In genomic region chr7:115638853-115639252, GRCh38 we compare ENCODE assay signal across 39 cellular contexts.
"Had no signal": no experiment of that assay in that cellular context is flagged by ENCODE, and none has a peak within 500 bp of the region (broad histone marks: within the 10 kb centered on the region; RNA-seq: fewer than 3 reads in every experiment).

No MANE protein-coding gene starts in this region.

- H3K27me3 ChIP-seq: adrenal gland, ascending aorta, body of pancreas, brain microvascular endothelial cell, breast epithelium, cardiac muscle cell had no signal

- DNase-seq: activated effector memory CD4-positive, alpha-beta T cell treated with anti-CD3 and anti-CD28 coated beads, Interleukin-2, amount 50 U/mL, for 16 hours; activated effector memory CD4-positive, alpha-beta T cell treated with Interleukin-2 at 50 U/mL for 16 hours; activated gamma-delta T cell; activated gamma-delta T cell treated with Interleukin-2 at 50 U/mL for 16 hours; activated naive CD4-positive, alpha-beta T cell; activated naive CD4-positive, alpha-beta T cell treated with anti-CD3 and anti-CD28 coated beads for 36 hours; activated naive CD4-positive, alpha-beta T cell treated with anti-CD3 and anti-CD28 coated beads, Interleukin-2, amount 10 ng/mL, durations not matched to agents 7 days and 5 days; activated naive CD4-positive, alpha-beta T cell treated with anti-CD3 and anti-CD28 coated beads, Interleukin-2, amount 50 U/mL, for 16 hours; activated naive CD4-positive, alpha-beta T cell treated with Interleukin-2 at 50 U/mL for 16 hours; activated naive CD8-positive, alpha-beta T cell treated with anti-CD3 and anti-CD28 coated beads for 36 hours; activated naive CD8-positive, alpha-beta T cell treated with anti-CD3 and anti-CD28 coated beads, Interleukin-2, amount 10 ng/mL, durations not matched to agents 7 days and 5 days; activated naive CD8-positive, alpha-beta T cell treated with anti-CD3 and anti-CD28 coated beads, Interleukin-2, amount 50 U/mL, for 24 hours; activated T-cell treated with anti-CD3 and anti-CD28 coated beads, Interleukin-2, amount 50 U/mL, for 24 hours; activated T-cell treated with anti-CD3 and anti-CD28 coated beads, Interleukin-2, amount 50 U/mL, for 4 hours; activated T-cell treated with anti-CD3 and anti-CD28 coated beads, Interleukin-2, amount 50 U/mL, for 48 hours; activated T-cell treated with anti-CD3 and anti-CD28 coated beads, Interleukin-2, amount 50 U/mL, for 72 hours; adrenal gland; amniotic stem cell; amygdala; anterior cingulate cortex; aorta; body of pancreas; brain microvascular endothelial cell; caudate nucleus; central memory CD4-positive, alpha-beta T cell; cerebellar nuclear complex had no signal

- H3K9me3 ChIP-seq: adrenal gland, ascending aorta, body of pancreas had no signal

- H3K27ac Mint-ChIP-seq: activated naive CD4-positive, alpha-beta T cell treated with anti-CD3 and anti-CD28 coated beads for 36 hours; activated naive CD4-positive, alpha-beta T cell treated with anti-CD3 and anti-CD28 coated beads, Interleukin-2, amount 10 ng/mL, durations not matched to agents 7 days and 5 days; activated naive CD4-positive, alpha-beta T cell treated with anti-CD3 and anti-CD28 coated beads, Interleukin-2, amount 50 U/mL, for 24 hours; activated naive CD4-positive, alpha-beta T cell treated with anti-CD3 and anti-CD28 coated beads, Interleukin-2, amount 50 U/mL, for 72 hours; activated naive CD8-positive, alpha-beta T cell; activated naive CD8-positive, alpha-beta T cell treated with anti-CD3 and anti-CD28 coated beads for 36 hours; activated naive CD8-positive, alpha-beta T cell treated with anti-CD3 and anti-CD28 coated beads, Interleukin-2, amount 10 ng/mL, durations not matched to agents 7 days and 5 days; activated naive CD8-positive, alpha-beta T cell treated with anti-CD3 and anti-CD28 coated beads, Interleukin-2, amount 50 U/mL, for 24 hours; activated T-cell treated with anti-CD3 and anti-CD28 coated beads, Interleukin-2, amount 50 U/mL, for 24 hours; activated T-cell treated with anti-CD3 and anti-CD28 coated beads, Interleukin-2, amount 50 U/mL, for 72 hours; activated T-helper 1 cell treated with anti-CD3 and anti-CD28 coated beads, Interleukin-12 subunit alpha, Interleukin-12 subunit beta, Interleukin-2, Interleukin-4 antibody, amounts not matched to agents 30 ng/mL and 10 ng/mL and 1 ng/mL, durations not matched to agents 14 hours and 24 hours and 36 hours; activated T-helper 17 cell treated with anti-CD3 and anti-CD28 coated beads, Interleukin-2, amount 50 U/mL, for 72 hours; activated T-helper 2 cell treated with anti-CD3 and anti-CD28 coated beads, Interferon-gamma antibody, Interleukin-2, Interleukin-4, amounts not matched to agents 10 μg/mL and 5 μg/mL and 100 μg/mL, durations not matched to agents 14 hours and 24 hours and 36 hours; brain had no signal

- H3K4me1 Mint-ChIP-seq: activated naive CD4-positive, alpha-beta T cell treated with anti-CD3 and anti-CD28 coated beads, Interleukin-2, amount 10 ng/mL, durations not matched to agents 7 days and 5 days; activated naive CD4-positive, alpha-beta T cell treated with anti-CD3 and anti-CD28 coated beads, Interleukin-2, amount 50 U/mL, for 24 hours; activated naive CD8-positive, alpha-beta T cell treated with anti-CD3 and anti-CD28 coated beads for 36 hours; activated naive CD8-positive, alpha-beta T cell treated with anti-CD3 and anti-CD28 coated beads, Interleukin-2, amount 10 ng/mL, durations not matched to agents 7 days and 5 days; activated naive CD8-positive, alpha-beta T cell treated with anti-CD3 and anti-CD28 coated beads, Interleukin-2, amount 50 U/mL, for 24 hours; activated T-helper 17 cell treated with anti-CD3 and anti-CD28 coated beads, Interleukin-2, amount 50 U/mL, for 72 hours; brain; central memory CD8-positive, alpha-beta T cell had no signal

- FAIRE-seq: astrocyte, bronchial epithelial cell had no signal

- H3K36me3 Mint-ChIP-seq: activated naive CD4-positive, alpha-beta T cell treated with anti-CD3 and anti-CD28 coated beads, Interleukin-2, amount 10 ng/mL, durations not matched to agents 7 days and 5 days; activated naive CD4-positive, alpha-beta T cell treated with anti-CD3 and anti-CD28 coated beads, Interleukin-2, amount 50 U/mL, for 72 hours; activated naive CD8-positive, alpha-beta T cell; activated naive CD8-positive, alpha-beta T cell treated with anti-CD3 and anti-CD28 coated beads for 36 hours; activated naive CD8-positive, alpha-beta T cell treated with anti-CD3 and anti-CD28 coated beads, Interleukin-2, amount 10 ng/mL, durations not matched to agents 7 days and 5 days; brain had no signal

- H3K4me3 Mint-ChIP-seq: activated naive CD4-positive, alpha-beta T cell treated with anti-CD3 and anti-CD28 coated beads for 36 hours; activated naive CD4-positive, alpha-beta T cell treated with anti-CD3 and anti-CD28 coated beads, Interleukin-2, amount 10 ng/mL, durations not matched to agents 7 days and 5 days; activated naive CD4-positive, alpha-beta T cell treated with anti-CD3 and anti-CD28 coated beads, Interleukin-2, amount 50 U/mL, for 24 hours; activated naive CD8-positive, alpha-beta T cell; activated naive CD8-positive, alpha-beta T cell treated with anti-CD3 and anti-CD28 coated beads for 36 hours; activated naive CD8-positive, alpha-beta T cell treated with anti-CD3 and anti-CD28 coated beads, Interleukin-2, amount 10 ng/mL, durations not matched to agents 7 days and 5 days; activated naive CD8-positive, alpha-beta T cell treated with anti-CD3 and anti-CD28 coated beads, Interleukin-2, amount 50 U/mL, for 24 hours; activated T-cell treated with anti-CD3 and anti-CD28 coated beads, Interleukin-2, amount 50 U/mL, for 24 hours; activated T-cell treated with anti-CD3 and anti-CD28 coated beads, Interleukin-2, amount 50 U/mL, for 4 hours; activated T-cell treated with anti-CD3 and anti-CD28 coated beads, Interleukin-2, amount 50 U/mL, for 72 hours; activated T-helper 1 cell treated with anti-CD3 and anti-CD28 coated beads, Interleukin-12 subunit alpha, Interleukin-12 subunit beta, Interleukin-2, Interleukin-4 antibody, amounts not matched to agents 30 ng/mL and 10 ng/mL and 1 ng/mL, durations not matched to agents 14 hours and 24 hours and 36 hours; activated T-helper 17 cell treated with anti-CD3 and anti-CD28 coated beads, Interleukin-2, amount 50 U/mL, for 72 hours; brain; central memory CD8-positive, alpha-beta T cell had no signal

- H3K4me1 ChIP-seq: adrenal gland, ascending aorta, breast epithelium had no signal

- H3K36me3 ChIP-seq: adrenal gland, ascending aorta, brain microvascular endothelial cell, cardiac muscle cell had no signal

- H3K27me3 Mint-ChIP-seq: activated naive CD4-positive, alpha-beta T cell treated with anti-CD3 and anti-CD28 coated beads, Interleukin-2, amount 10 ng/mL, durations not matched to agents 7 days and 5 days; activated naive CD8-positive, alpha-beta T cell; activated naive CD8-positive, alpha-beta T cell treated with anti-CD3 and anti-CD28 coated beads for 36 hours; activated naive CD8-positive, alpha-beta T cell treated with anti-CD3 and anti-CD28 coated beads, Interleukin-2, amount 10 ng/mL, durations not matched to agents 7 days and 5 days; activated naive CD8-positive, alpha-beta T cell treated with anti-CD3 and anti-CD28 coated beads, Interleukin-2, amount 50 U/mL, for 24 hours; activated T-cell treated with anti-CD3 and anti-CD28 coated beads, Interleukin-2, amount 50 U/mL, for 24 hours; brain; central memory CD8-positive, alpha-beta T cell had no signal

- H3K9me3 Mint-ChIP-seq: activated naive CD4-positive, alpha-beta T cell treated with anti-CD3 and anti-CD28 coated beads, Interleukin-2, amount 10 ng/mL, durations not matched to agents 7 days and 5 days; activated naive CD8-positive, alpha-beta T cell treated with anti-CD3 and anti-CD28 coated beads, Interleukin-2, amount 10 ng/mL, durations not matched to agents 7 days and 5 days; central memory CD8-positive, alpha-beta T cell had no signal

- H3K4me3 ChIP-seq: adrenal gland, ascending aorta, body of pancreas, breast epithelium, cardiac muscle cell had no signal

- ATAC-seq: activated naive CD4-positive, alpha-beta T cell treated with anti-CD3 and anti-CD28 coated beads, Interleukin-2, amount 50 U/mL, for 72 hours; activated naive CD8-positive, alpha-beta T cell treated with anti-CD3 and anti-CD28 coated beads, Interleukin-2, amount 50 U/mL, for 24 hours; activated T-cell treated with anti-CD3 and anti-CD28 coated beads, Interleukin-2, amount 50 U/mL, for 4 hours; activated T-cell treated with anti-CD3 and anti-CD28 coated beads, Interleukin-2, amount 50 U/mL, for 72 hours; activated T-helper 17 cell treated with anti-CD3 and anti-CD28 coated beads, Interleukin-2, amount 50 U/mL, for 72 hours; body of pancreas had no signal

- H3K27ac ChIP-seq: adrenal gland, ascending aorta, body of pancreas, brain microvascular endothelial cell, breast epithelium, cardiac muscle cell had no signal
